ENCODE assay signal across 8 cellular contexts in the genomic region with DNA sequence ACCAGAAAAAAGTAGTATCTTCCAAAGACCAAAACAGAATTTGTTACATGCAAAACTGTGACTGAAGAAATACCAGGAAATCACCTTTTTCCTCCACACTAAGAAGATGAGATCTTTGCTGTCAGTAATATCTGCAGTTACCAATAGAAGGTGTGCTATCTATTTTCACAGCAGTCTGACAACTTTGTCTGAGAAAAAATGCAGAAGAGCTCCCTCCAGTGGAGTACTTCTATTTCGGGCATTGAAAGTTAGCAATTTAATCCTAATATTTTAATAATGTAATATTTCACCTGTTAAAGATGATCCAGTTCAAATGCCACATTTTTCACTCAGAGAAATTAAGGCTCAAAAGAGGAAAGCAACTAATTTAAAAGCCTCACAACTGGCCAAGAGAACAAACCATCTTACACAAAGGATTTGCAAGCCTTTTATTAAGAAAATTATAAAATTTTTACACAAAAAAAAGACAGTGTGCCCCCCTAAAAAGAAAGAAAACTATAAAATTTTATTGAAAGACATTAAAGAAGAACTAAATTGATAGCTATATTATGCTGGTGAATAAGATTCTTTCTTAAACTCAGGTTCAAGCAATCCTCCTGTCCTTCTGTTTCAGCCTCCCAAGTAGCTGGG. TPM values are rescaled to one million over a fixed set of nuclear protein-coding genes. Genes with fewer than 3 reads are reported as not detected.
A peak's percentile ranks its signal among the peaks of the same experiment; 100 is the strongest.
DNase-seq lines count a peak whose midpoint lies in the region; FAIRE-seq and TF ChIP-seq lines count a peak whose summit lies in the region.

No MANE protein-coding gene starts in this region.

- WGBS in prostate gland = 12% methylated on average over 1 of the region's 1 CpG

- no peaks in the 10 kb centered on the region for H3K9me3 ChIP-seq in prostate gland

- no peak for FAIRE-seq in RCC 7860 (lab: Jason Lieb, UNC)

- H3K4me1 ChIP-seq in prostate gland (replicated peaks) = no peaks in the 10 kb centered on the region

- no peak for TF ChIP-seq POLR2A in prostate gland (IDR thresholded peaks at IDR 0.05)

- no peaks in the 10 kb centered on the region for H3K36me3 ChIP-seq in prostate gland

- no peak overlapping the region for H3K4me3 ChIP-seq in HFF-Myc (replicated peaks; ENCODE audit: low read depth, low read length)
- H3K4me3 ChIP-seq in dorsolateral prefrontal cortex = no peak overlapping the region
- H3K4me3 ChIP-seq in prostate gland = no peak overlapping the region

- DNase-seq in SHP77 (lab: John Stamatoyannopoulos, UW) (peak; percentile 29 to 42), SHP77 treated with DMSO at 0.1 percent for 48 hours (lab: John Stamatoyannopoulos, UW) (no peak), HFF-Myc (ENCODE audit: extremely low read depth, low read depth) (peak; percentile 19), NCI-H526 treated with DMSO at 0.1 percent for 48 hours (lab: John Stamatoyannopoulos, UW) (peak; percentile 27), dorsolateral prefrontal cortex (no peak), prostate gland (ENCODE audit: low spot score) (no peak), RCC 7860 (ENCODE audit: low spot score) (no peak)
- DNase-seq in activated effector memory CD4-positive, alpha-beta T cell treated with Interleukin-2 at 50 U/mL for 16 hours = no peak

- H3K27ac ChIP-seq in dorsolateral prefrontal cortex = no peak overlapping the region
- H3K27ac ChIP-seq in prostate gland = no peak overlapping the region

- peak; percentile 55 for TF ChIP-seq CTCF in HFF-Myc (IDR thresholded peaks at IDR 0.05; ENCODE audit: low read depth, low read length, missing control alignments)
- peak; percentile 40 to 80 (median 65) for TF ChIP-seq CTCF in dorsolateral prefrontal cortex (IDR thresholded peaks at IDR 0.05 in 54 of 56, conservative IDR thresholded peaks at IDR 0.05 in 2 of 56; ENCODE audit: low read depth in 1 of 56, partially characterized antibody in 56 of 56)
- peak in 3 of 4 experiments; percentile 46 to 64 (median 53) for TF ChIP-seq CTCF in prostate gland (IDR thresholded peaks at IDR 0.05)

- H3K27me3 ChIP-seq in dorsolateral prefrontal cortex (no peaks in the 10 kb centered on the region), prostate gland (replicated peaks; ENCODE audit: insufficient read depth) (no peaks in the 10 kb centered on the region)

- intact Hi-C loops in dorsolateral prefrontal cortex (cut with DNase I) = no loop called here
- intact Hi-C loops in prostate gland (cut with DNase I) = loop anchor here (2.0 kb wide), 1 partner anchor 839 kb away; no protein-coding TSS in a partner anchor

RNA-seq across cellular contexts. Expression of a gene that starts 50.6 kb away (rescaled TPM):
- 1 to 10 TPM in 90 of 120 experiments, under 1 TPM in 29, not detected in 1; 0.34 to 4.5 (median 1.4) TPM for total RNA-seq in dorsolateral prefrontal cortex
- total RNA-seq in prostate gland = 1 to 10 TPM in 1 of 2 donors, under 1 TPM in 1; 0.32 to 1.8 TPM

Comparison
In these comparisons a context has a peak if more than half of its experiments do, and no peak if none do; other contexts are left out.
1. DNase-seq: peak in SHP77 (2 of 2), HFF-Myc (single experiment) and NCI-H526 treated with DMSO at 0.1 percent for 48 hours (single experiment); none in SHP77 treated with DMSO at 0.1 percent for 48 hours (single experiment), dorsolateral prefrontal cortex (0 of 10), prostate gland (single experiment), RCC 7860 (single experiment) and activated effector memory CD4-positive, alpha-beta T cell treated with Interleukin-2 at 50 U/mL for 16 hours (single experiment).
2. Peak in every context shown above with its lines, with median percentiles within 50 percentile points of each other: CTCF ChIP-seq.